In the genomic region with DNA sequence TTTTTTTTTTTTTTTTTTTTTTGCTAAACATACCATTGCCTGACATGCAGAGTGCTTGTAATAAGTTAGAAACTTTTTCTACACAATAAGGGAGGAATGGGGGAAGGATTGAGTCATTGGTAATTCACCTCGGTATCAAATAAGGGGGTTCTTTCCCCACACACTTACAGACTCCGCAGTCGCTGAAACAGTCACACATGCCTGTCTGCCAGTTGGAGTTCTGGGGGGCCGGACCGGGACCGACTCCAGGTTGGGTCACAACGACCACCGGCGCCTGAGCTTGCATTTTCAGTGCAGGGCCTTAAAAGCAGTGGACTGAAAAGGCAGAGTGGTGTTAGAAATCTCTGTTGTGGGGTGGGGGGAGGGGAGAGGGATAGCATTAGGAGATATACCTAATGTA, we compare ENCODE assay signal across 15 cellular contexts. TPM values are rescaled to one million over a fixed set of nuclear protein-coding genes. Genes with fewer than 3 reads are reported as not detected.
DNase-seq lines count a peak whose midpoint lies in the region; ATAC-seq and TF ChIP-seq lines count a peak whose summit lies in the region.
"Had no signal": no experiment of that assay in that cellular context is flagged by ENCODE, and none has a peak within 500 bp of the region (broad histone marks: within the 10 kb centered on the region; RNA-seq: fewer than 3 reads in every experiment).

No MANE protein-coding gene starts in this region.

- peaks cover 57% of the 10 kb centered on the region for H3K36me3 Mint-ChIP-seq in activated CD8-positive, alpha-beta T cell treated with anti-CD3 and anti-CD28 coated beads for 36 hours (ENCODE audit: low read depth)
- peaks cover 66% of the 10 kb centered on the region for H3K36me3 Mint-ChIP-seq in activated naive CD8-positive, alpha-beta T cell treated with anti-CD3 and anti-CD28 coated beads, Interleukin-2, amount 10 ng/mL, durations not matched to agents 7 days and 5 days

- H3K4me3 ChIP-seq in GM12865 (ENCODE audit: low read depth, low read length) (peak overlapping the region; percentile 68), prostate gland (no peak overlapping the region), dorsolateral prefrontal cortex (no peak overlapping the region)
- H3K4me3 ChIP-seq: breast epithelium had no signal

- peak overlapping the region; percentile 93 for H3K27ac Mint-ChIP-seq in activated CD8-positive, alpha-beta T cell treated with anti-CD3 and anti-CD28 coated beads for 36 hours
- peak overlapping the region; percentile 78 for H3K27ac Mint-ChIP-seq in activated naive CD8-positive, alpha-beta T cell treated with anti-CD3 and anti-CD28 coated beads, Interleukin-2, amount 10 ng/mL, durations not matched to agents 7 days and 5 days

- TF ChIP-seq CTCF in GM12865 (IDR thresholded peaks at IDR 0.05; ENCODE audit: insufficient read depth, low read depth, low read length, missing control alignments), result no peak
- TF ChIP-seq CTCF in activated CD8-positive, alpha-beta T cell treated with anti-CD3 and anti-CD28 coated beads for 36 hours (IDR thresholded peaks at IDR 0.05), result no peak
- no peak for TF ChIP-seq CTCF in prostate gland (IDR thresholded peaks at IDR 0.05)
- no peak for TF ChIP-seq CTCF in dorsolateral prefrontal cortex (IDR thresholded peaks at IDR 0.05 in 54 of 56, conservative IDR thresholded peaks at IDR 0.05 in 2 of 56; ENCODE audit: low read depth in 1 of 56, partially characterized antibody in 56 of 56)

- POLR2A ChIA-PET in activated CD8-positive, alpha-beta T cell treated with anti-CD3 and anti-CD28 coated beads for 36 hours (lab: Charles Lee), result interaction anchor here (0.7 to 3.1 kb wide), 4 partner anchors 9 to 161 kb away, joined by 3 to 24 read pairs (median 4); no protein-coding TSS in a partner anchor
- POLR2A ChIA-PET in activated naive CD8-positive, alpha-beta T cell treated with anti-CD3 and anti-CD28 coated beads, Interleukin-2, amount 10 ng/mL, durations not matched to agents 7 days and 5 days (lab: Charles Lee), result interaction anchor here (0.6 to 8.7 kb wide), 8 partner anchors 24 to 260 kb away, joined by 3 to 252 read pairs (median 6); no protein-coding TSS in a partner anchor

- intact Hi-C loops in activated CD8-positive, alpha-beta T cell treated with anti-CD3 and anti-CD28 coated beads for 36 hours (cut with micrococcal nuclease), result no loop called here
- intact Hi-C loops in prostate gland (cut with DNase I) (no loop called here), dorsolateral prefrontal cortex (cut with DNase I) (no loop called here)

- WGBS in prostate gland, result 79% methylated on average over 9 of the region's 9 CpGs

- no peaks in the 10 kb centered on the region for H3K9me3 Mint-ChIP-seq in activated CD8-positive, alpha-beta T cell treated with anti-CD3 and anti-CD28 coated beads for 36 hours
- H3K9me3 Mint-ChIP-seq in activated naive CD8-positive, alpha-beta T cell treated with anti-CD3 and anti-CD28 coated beads, Interleukin-2, amount 10 ng/mL, durations not matched to agents 7 days and 5 days, result no peaks in the 10 kb centered on the region

- peak; percentile 25 for ATAC-seq in activated CD8-positive, alpha-beta T cell treated with anti-CD3 and anti-CD28 coated beads for 36 hours
- ATAC-seq in activated naive CD8-positive, alpha-beta T cell treated with anti-CD3 and anti-CD28 coated beads, Interleukin-2, amount 10 ng/mL, durations not matched to agents 7 days and 5 days (ENCODE audit: low read depth), result no peak
- ATAC-seq in HG03159 (IDR thresholded peaks at IDR 0.05; ENCODE audit: unreplicated experiment), result no peak

- H3K4me1 Mint-ChIP-seq in activated CD8-positive, alpha-beta T cell treated with anti-CD3 and anti-CD28 coated beads for 36 hours (ENCODE audit: low read depth), result peaks cover 39% of the 10 kb centered on the region
- H3K4me1 Mint-ChIP-seq in activated naive CD8-positive, alpha-beta T cell treated with anti-CD3 and anti-CD28 coated beads, Interleukin-2, amount 10 ng/mL, durations not matched to agents 7 days and 5 days, result peaks cover 38% of the 10 kb centered on the region

- no peaks in the 10 kb centered on the region for H3K4me1 ChIP-seq in prostate gland (replicated peaks)
- H3K4me1 ChIP-seq: breast epithelium had no signal

- H3K27me3 ChIP-seq in prostate gland (replicated peaks; ENCODE audit: insufficient read depth) (no peaks in the 10 kb centered on the region), dorsolateral prefrontal cortex (peaks cover 0 to 8% (median 0%) of the 10 kb centered on the region in 45 donors)
- H3K27me3 ChIP-seq: breast epithelium had no signal

- H3K27ac ChIP-seq in prostate gland (no peak overlapping the region), dorsolateral prefrontal cortex (no peak overlapping the region)
- H3K27ac ChIP-seq: breast epithelium had no signal

- no peaks in the 10 kb centered on the region for H3K9me3 ChIP-seq in prostate gland
- H3K9me3 ChIP-seq: breast epithelium had no signal

- H3K27me3 Mint-ChIP-seq in activated CD8-positive, alpha-beta T cell treated with anti-CD3 and anti-CD28 coated beads for 36 hours, result no peaks in the 10 kb centered on the region
- H3K27me3 Mint-ChIP-seq in activated naive CD8-positive, alpha-beta T cell treated with anti-CD3 and anti-CD28 coated beads, Interleukin-2, amount 10 ng/mL, durations not matched to agents 7 days and 5 days, result no peaks in the 10 kb centered on the region

- peak overlapping the region; percentile 84 for H3K4me3 Mint-ChIP-seq in activated CD8-positive, alpha-beta T cell treated with anti-CD3 and anti-CD28 coated beads for 36 hours
- H3K4me3 Mint-ChIP-seq in activated naive CD8-positive, alpha-beta T cell treated with anti-CD3 and anti-CD28 coated beads, Interleukin-2, amount 10 ng/mL, durations not matched to agents 7 days and 5 days, result peak overlapping the region; percentile 71

- no peak for TF ChIP-seq POLR2A in prostate gland (IDR thresholded peaks at IDR 0.05)

- no peaks in the 10 kb centered on the region for H3K36me3 ChIP-seq in prostate gland
- H3K36me3 ChIP-seq: breast epithelium had no signal

- CTCF ChIA-PET in activated CD8-positive, alpha-beta T cell treated with anti-CD3 and anti-CD28 coated beads for 36 hours (lab: Charles Lee), result interaction anchor here (1.2 to 1.6 kb wide), 2 partner anchors 9 to 145 kb away, joined by 3 to 4 read pairs; no protein-coding TSS in a partner anchor

- peak; percentile 46 for DNase-seq in GM12865 (ENCODE audit: low read depth)
- DNase-seq in activated CD8-positive, alpha-beta T cell treated with anti-CD3 and anti-CD28 coated beads for 36 hours, result peak; percentile 69
- DNase-seq in activated naive CD8-positive, alpha-beta T cell treated with anti-CD3 and anti-CD28 coated beads, Interleukin-2, amount 10 ng/mL, durations not matched to agents 7 days and 5 days, result peak; percentile 52
- peak; percentile 51 for DNase-seq in stimulated activated CD4-positive, alpha-beta T cell treated with anti-CD3 and anti-CD28 coated beads, Interleukin-4, amount 100 ng/mL, for 1 hour
- DNase-seq in dermis blood vessel endothelial cell, result no peak
- DNase-seq in prostate gland (ENCODE audit: low spot score), result no peak
- no peak for DNase-seq in dorsolateral prefrontal cortex
- DNase-seq: activated CD4-positive, CD25-positive, alpha-beta regulatory T cell; activated effector memory CD4-positive, alpha-beta T cell treated with Interleukin-2 at 50 U/mL for 16 hours; DMS153; hypothalamus; NCI-H1048; NCI-H2171 treated with DMSO at 0.1 percent for 48 hours had no signal

RNA-seq across cellular contexts. Expression of a gene that starts 6.9 kb away (rescaled TPM):
- 100 to 1,000 TPM in 1 of 2 experiments, 10 to 100 TPM in 1; 88.7 to 101 TPM for total RNA-seq in activated CD8-positive, alpha-beta T cell treated with anti-CD3 and anti-CD28 coated beads for 36 hours
- total RNA-seq in activated naive CD8-positive, alpha-beta T cell treated with anti-CD3 and anti-CD28 coated beads, Interleukin-2, amount 10 ng/mL, durations not matched to agents 7 days and 5 days, result 100 to 1,000 TPM; 305 to 314 TPM
- total RNA-seq in dermis blood vessel endothelial cell (0.34 and 1.1 TPM in 2 replicates), prostate gland (1 to 10 TPM; 2.6 to 3.9 TPM), dorsolateral prefrontal cortex (10 to 100 TPM in 7 of 120 experiments, 1 to 10 TPM in 90, under 1 TPM in 12, not detected in 11; 0.14 to 27.8 (median 2.9) TPM)

Comparison
In these comparisons a context has a peak if more than half of its experiments do, and no peak if none do; other contexts are left out.
1. DNase-seq: peak in GM12865 (single experiment), activated CD8-positive, alpha-beta T cell treated with anti-CD3 and anti-CD28 coated beads for 36 hours (single experiment), activated naive CD8-positive, alpha-beta T cell treated with anti-CD3 and anti-CD28 coated beads, Interleukin-2, amount 10 ng/mL, durations not matched to agents 7 days and 5 days (single experiment) and stimulated activated CD4-positive, alpha-beta T cell treated with anti-CD3 and anti-CD28 coated beads, Interleukin-4, amount 100 ng/mL, for 1 hour (single experiment); none in dermis blood vessel endothelial cell (single experiment), prostate gland (single experiment) and dorsolateral prefrontal cortex (0 of 10).